In the genomic region with DNA sequence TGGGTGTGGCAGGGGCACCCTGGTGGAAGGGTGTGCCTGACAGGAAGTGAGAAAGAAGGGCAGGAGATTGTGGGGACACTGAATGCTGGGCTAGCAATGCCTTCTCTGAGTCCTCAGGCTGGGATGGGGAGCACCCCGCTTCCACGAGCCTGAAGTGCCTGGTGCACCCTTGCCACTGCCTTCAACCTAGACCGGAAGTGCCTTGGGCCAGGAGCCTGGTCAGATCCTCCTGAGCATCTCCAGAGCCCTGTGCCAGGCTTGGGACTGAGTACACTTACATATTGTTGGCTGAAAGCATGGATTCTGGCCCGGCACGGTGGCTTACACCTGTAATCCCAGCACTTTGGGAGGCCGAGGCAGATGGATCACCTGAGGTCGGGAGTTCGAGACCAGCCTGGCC, we compare ENCODE assay signal across 2 cellular contexts.
TF ChIP-seq lines count a peak whose summit lies in the region.

No MANE protein-coding gene starts in this region.

TF ChIP-seq in IMR-90, 13 proteins besides CTCF, POLR2A, EP300 and RAD21 (continued from another document):
- TF ChIP-seq MXI1 (IDR thresholded peaks at IDR 0.05; ENCODE audit: borderline replicate concordance, low read depth, low read length) (no peak), CHD1 (IDR thresholded peaks at IDR 0.05; ENCODE audit: low read depth, low read length) (no peak), MAZ (IDR thresholded peaks at IDR 0.05; ENCODE audit: borderline replicate concordance, low read depth, low read length) (no peak), SMC3 (IDR thresholded peaks at IDR 0.05; ENCODE audit: low read depth, low read length) (no peak), RCOR1 (IDR thresholded peaks at IDR 0.05; ENCODE audit: insufficient replicate concordance, low read length) (no peak), NFE2L2 (IDR thresholded peaks at IDR 0.05; ENCODE audit: low read depth, low read length) (no peak), MAFK (IDR thresholded peaks at IDR 0.05; ENCODE audit: low read depth, low read length) (no peak), CEBPB (IDR thresholded peaks at IDR 0.05; ENCODE audit: low read depth, low read length) (no peak), FOS (IDR thresholded peaks at IDR 0.05; ENCODE audit: low read depth, low read length) (no peak)

TF ChIP-seq in WTC11, 78 proteins besides CTCF, POLR2A, EP300 and RAD21 (continued from another document):
- TF ChIP-seq, protein P1, sequence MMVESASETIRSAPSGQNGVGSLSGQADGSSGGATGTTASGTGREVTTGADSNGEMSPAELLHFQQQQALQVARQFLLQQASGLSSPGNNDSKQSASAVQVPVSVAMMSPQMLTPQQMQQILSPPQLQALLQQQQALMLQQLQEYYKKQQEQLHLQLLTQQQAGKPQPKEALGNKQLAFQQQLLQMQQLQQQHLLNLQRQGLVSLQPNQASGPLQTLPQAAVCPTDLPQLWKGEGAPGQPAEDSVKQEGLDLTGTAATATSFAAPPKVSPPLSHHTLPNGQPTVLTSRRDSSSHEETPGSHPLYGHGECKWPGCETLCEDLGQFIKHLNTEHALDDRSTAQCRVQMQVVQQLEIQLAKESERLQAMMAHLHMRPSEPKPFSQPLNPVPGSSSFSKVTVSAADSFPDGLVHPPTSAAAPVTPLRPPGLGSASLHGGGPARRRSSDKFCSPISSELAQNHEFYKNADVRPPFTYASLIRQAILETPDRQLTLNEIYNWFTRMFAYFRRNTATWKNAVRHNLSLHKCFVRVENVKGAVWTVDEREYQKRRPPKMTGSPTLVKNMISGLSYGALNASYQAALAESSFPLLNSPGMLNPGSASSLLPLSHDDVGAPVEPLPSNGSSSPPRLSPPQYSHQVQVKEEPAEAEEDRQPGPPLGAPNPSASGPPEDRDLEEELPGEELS (CRISPR knock-in tag; IDR thresholded peaks at IDR 0.05): no peak
- no peak for TF ChIP-seq ETV6 (CRISPR knock-in tag; IDR thresholded peaks at IDR 0.05)
- TF ChIP-seq, protein P2, sequence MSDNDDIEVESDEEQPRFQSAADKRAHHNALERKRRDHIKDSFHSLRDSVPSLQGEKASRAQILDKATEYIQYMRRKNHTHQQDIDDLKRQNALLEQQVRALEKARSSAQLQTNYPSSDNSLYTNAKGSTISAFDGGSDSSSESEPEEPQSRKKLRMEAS (CRISPR knock-in tag; IDR thresholded peaks at IDR 0.05): no peak
- no peak for TF ChIP-seq OVOL2 (CRISPR knock-in tag; IDR thresholded peaks at IDR 0.05; ENCODE audit: borderline replicate concordance)
- TF ChIP-seq RELA (CRISPR knock-in tag; IDR thresholded peaks at IDR 0.05; ENCODE audit: borderline replicate concordance): no peak
- no peak for TF ChIP-seq ZNF263 (CRISPR knock-in tag; IDR thresholded peaks at IDR 0.05; ENCODE audit: low read depth)
- TF ChIP-seq, protein P3, sequence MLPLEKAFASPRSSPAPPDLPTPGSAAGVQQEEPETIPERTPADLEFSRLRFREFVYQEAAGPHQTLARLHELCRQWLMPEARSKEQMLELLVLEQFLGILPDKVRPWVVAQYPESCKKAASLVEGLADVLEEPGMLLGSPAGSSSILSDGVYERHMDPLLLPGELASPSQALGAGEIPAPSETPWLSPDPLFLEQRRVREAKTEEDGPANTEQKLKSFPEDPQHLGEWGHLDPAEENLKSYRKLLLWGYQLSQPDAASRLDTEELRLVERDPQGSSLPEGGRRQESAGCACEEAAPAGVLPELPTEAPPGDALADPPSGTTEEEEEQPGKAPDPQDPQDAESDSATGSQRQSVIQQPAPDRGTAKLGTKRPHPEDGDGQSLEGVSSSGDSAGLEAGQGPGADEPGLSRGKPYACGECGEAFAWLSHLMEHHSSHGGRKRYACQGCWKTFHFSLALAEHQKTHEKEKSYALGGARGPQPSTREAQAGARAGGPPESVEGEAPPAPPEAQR (CRISPR knock-in tag; IDR thresholded peaks at IDR 0.05): no peak
- no peak for TF ChIP-seq ATF2 (CRISPR knock-in tag; IDR thresholded peaks at IDR 0.05; ENCODE audit: borderline replicate concordance, low read depth)
- no peak for TF ChIP-seq HMGXB4 (CRISPR knock-in tag; IDR thresholded peaks at IDR 0.05)
